Comparison of ENCODE assay signal across 31 cellular contexts in the genomic region with DNA sequence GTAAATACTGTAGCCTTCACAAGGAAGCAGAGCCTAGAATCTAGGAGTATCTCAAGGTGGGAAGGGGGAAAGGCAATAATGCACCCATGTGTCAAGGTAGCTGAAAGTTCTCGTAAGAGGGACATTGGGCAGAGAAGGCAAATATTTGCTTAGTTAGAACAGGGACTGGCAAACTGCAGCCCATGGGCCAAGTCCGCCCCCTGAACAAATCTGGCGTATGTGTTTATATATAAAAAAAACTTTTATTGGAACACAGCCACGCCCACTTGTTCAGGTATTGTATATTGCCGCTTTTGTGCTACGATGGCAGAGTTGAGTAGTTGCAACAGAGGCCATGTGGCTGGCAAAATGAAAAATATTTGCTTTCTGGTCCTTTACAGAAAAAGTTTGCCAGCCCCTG. TPM values are rescaled to one million over a fixed set of nuclear protein-coding genes. Genes with fewer than 3 reads are reported as not detected.
"Had no signal": no experiment of that assay in that cellular context is flagged by ENCODE, and none has a peak within 500 bp of the region (broad histone marks: within the 10 kb centered on the region; RNA-seq: fewer than 3 reads in every experiment).

No MANE protein-coding gene starts in this region.

- ATAC-seq: foreskin keratinocyte; gastroesophageal sphincter; natural killer cell treated with Interleukin-12 subunit alpha and Interleukin-12 subunit beta and Interleukin-15 and Interleukin-18, amount 100 ng/mL, for 72 hours; stimulated activated effector memory CD8-positive, alpha-beta T cell treated with anti-CD3 and anti-CD28 coated beads, Interleukin-12 subunit alpha, Interleukin-12 subunit beta, amount 100 ng/mL, for 72 hours; upper lobe of right lung had no signal

- H3K4me3 Mint-ChIP-seq: naive B cell; natural killer cell treated with Interleukin-12 subunit alpha and Interleukin-12 subunit beta and Interleukin-15 and Interleukin-18, amount 100 ng/mL, for 72 hours; neural crest cell; stimulated activated effector memory CD8-positive, alpha-beta T cell treated with anti-CD3 and anti-CD28 coated beads, Interleukin-12 subunit alpha, Interleukin-12 subunit beta, amount 100 ng/mL, for 72 hours had no signal

- H3K36me3 Mint-ChIP-seq: naive B cell; natural killer cell treated with Interleukin-12 subunit alpha and Interleukin-12 subunit beta and Interleukin-15 and Interleukin-18, amount 100 ng/mL, for 72 hours; stimulated activated effector memory CD8-positive, alpha-beta T cell treated with anti-CD3 and anti-CD28 coated beads, Interleukin-12 subunit alpha, Interleukin-12 subunit beta, amount 100 ng/mL, for 72 hours had no signal

- H3K27me3 Mint-ChIP-seq: natural killer cell treated with Interleukin-12 subunit alpha and Interleukin-12 subunit beta and Interleukin-15 and Interleukin-18, amount 100 ng/mL, for 72 hours; progenitor cell of endocrine pancreas had no signal

- H3K4me2 ChIP-seq: hepatocyte had no signal

- DNase-seq: dermis blood vessel endothelial cell; effector memory CD4-positive, alpha-beta T cell; foreskin keratinocyte; kidney; left ventricle myocardium inferior; lower lobe of right lung; naive B cell; sigmoid colon; stimulated activated CD4-positive, alpha-beta T cell treated with anti-CD3 and anti-CD28 coated beads, Interleukin-2, amount 100 ng/mL, for 24 hours; stimulated activated CD4-positive, alpha-beta T cell treated with anti-CD3 and anti-CD28 coated beads, Interleukin-4, amount 100 ng/mL, for 24 hours; stimulated activated naive CD4-positive, alpha-beta T cell treated with Interleukin-2 at 50 U/mL for 16 hours; stomach; thyroid gland; upper lobe of right lung; uterus had no signal

- H2AFZ ChIP-seq: hepatocyte, parathyroid adenoma had no signal

- H3K4me1 Mint-ChIP-seq: naive B cell; neural crest cell; stimulated activated effector memory CD8-positive, alpha-beta T cell treated with anti-CD3 and anti-CD28 coated beads, Interleukin-12 subunit alpha, Interleukin-12 subunit beta, amount 100 ng/mL, for 72 hours had no signal

- H3K27ac Mint-ChIP-seq: natural killer cell treated with Interleukin-12 subunit alpha and Interleukin-12 subunit beta and Interleukin-15 and Interleukin-18, amount 100 ng/mL, for 72 hours; progenitor cell of endocrine pancreas; stimulated activated effector memory CD8-positive, alpha-beta T cell treated with anti-CD3 and anti-CD28 coated beads, Interleukin-12 subunit alpha, Interleukin-12 subunit beta, amount 100 ng/mL, for 72 hours had no signal

- FAIRE-seq: endothelial cell of umbilical vein, kidney had no signal

- H3K27me3 ChIP-seq: esophagus muscularis mucosa, gastroesophageal sphincter, heart left ventricle, hepatocyte, neutrophil, right atrium auricular region, sigmoid colon, stomach, thyroid gland, upper lobe of right lung, uterus had no signal

- H3K36me3 ChIP-seq: esophagus muscularis mucosa, gastroesophageal sphincter, heart left ventricle, left ventricle myocardium inferior, lower lobe of right lung, neutrophil, right atrium auricular region, sigmoid colon, stomach, thyroid gland, upper lobe of right lung, uterus had no signal

- H3K4me1 ChIP-seq: esophagus muscularis mucosa, foreskin keratinocyte, gastroesophageal sphincter, heart left ventricle, left ventricle myocardium inferior, lower lobe of right lung, parathyroid adenoma, right atrium auricular region, sigmoid colon, thyroid gland, uterus had no signal

- H3K27ac ChIP-seq: coronary artery, esophagus muscularis mucosa, foreskin keratinocyte, gastroesophageal sphincter, heart left ventricle, hepatocyte, left ventricle myocardium inferior, lower lobe of right lung, neutrophil, parathyroid adenoma, right atrium auricular region, sigmoid colon, stomach, thyroid gland, upper lobe of right lung, uterus had no signal

- H3K9me3 ChIP-seq: esophagus muscularis mucosa, gastroesophageal sphincter, heart left ventricle, left ventricle myocardium inferior, lower lobe of right lung, neutrophil, right atrium auricular region, sigmoid colon, stomach, thyroid gland, upper lobe of right lung, uterus had no signal

- H3K9ac ChIP-seq: parathyroid adenoma had no signal

- H3K79me2 ChIP-seq: hepatocyte, parathyroid adenoma had no signal

- H3K4me3 ChIP-seq: coronary artery, esophagus muscularis mucosa, gastroesophageal sphincter, heart left ventricle, hepatocyte, left ventricle myocardium inferior, lower lobe of right lung, right atrium auricular region, sigmoid colon, stomach, thyroid gland, upper lobe of right lung, uterus had no signal

- H3K9me3 Mint-ChIP-seq: neural crest cell; stimulated activated effector memory CD8-positive, alpha-beta T cell treated with anti-CD3 and anti-CD28 coated beads, Interleukin-12 subunit alpha, Interleukin-12 subunit beta, amount 100 ng/mL, for 72 hours had no signal

RNA-seq across cellular contexts. Expression of a gene that starts 16.1 kb away (rescaled TPM):
- total RNA-seq: chondrocyte; epithelial cell of proximal tubule; mononuclear cell; natural killer cell treated with Interleukin-12 subunit alpha and Interleukin-12 subunit beta and Interleukin-15 and Interleukin-18, amount 100 ng/mL, for 72 hours had no signal
